ENCODE assay signal across 1 cellular context in the genomic region with DNA sequence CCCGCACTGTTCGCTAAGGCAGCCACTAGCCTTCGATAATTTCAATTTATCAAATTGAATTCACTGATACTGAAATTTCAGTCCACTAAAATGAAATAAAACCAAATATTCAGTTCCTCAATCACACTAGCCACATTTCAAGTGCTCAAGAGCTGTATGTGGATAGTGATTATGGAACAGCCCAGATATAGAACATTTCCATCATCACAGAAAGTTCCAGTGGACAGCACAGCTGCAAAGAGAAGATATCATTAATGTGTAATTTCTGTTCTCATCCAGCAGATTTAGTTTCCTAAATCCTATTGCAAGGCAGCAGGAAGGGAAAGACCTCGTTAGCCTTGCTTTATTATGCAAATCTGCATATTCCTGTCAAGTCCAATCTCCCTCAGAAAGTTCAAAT.
A peak's percentile ranks its signal among the peaks of the same experiment; 100 is the strongest.
TF ChIP-seq lines count a peak whose summit lies in the region.

No MANE protein-coding gene starts in this region.

TF ChIP-seq in K562, 482 proteins besides CTCF, POLR2A, EP300 and RAD21 (continued from another document and continues in another):
- TF ChIP-seq, protein P1, sequence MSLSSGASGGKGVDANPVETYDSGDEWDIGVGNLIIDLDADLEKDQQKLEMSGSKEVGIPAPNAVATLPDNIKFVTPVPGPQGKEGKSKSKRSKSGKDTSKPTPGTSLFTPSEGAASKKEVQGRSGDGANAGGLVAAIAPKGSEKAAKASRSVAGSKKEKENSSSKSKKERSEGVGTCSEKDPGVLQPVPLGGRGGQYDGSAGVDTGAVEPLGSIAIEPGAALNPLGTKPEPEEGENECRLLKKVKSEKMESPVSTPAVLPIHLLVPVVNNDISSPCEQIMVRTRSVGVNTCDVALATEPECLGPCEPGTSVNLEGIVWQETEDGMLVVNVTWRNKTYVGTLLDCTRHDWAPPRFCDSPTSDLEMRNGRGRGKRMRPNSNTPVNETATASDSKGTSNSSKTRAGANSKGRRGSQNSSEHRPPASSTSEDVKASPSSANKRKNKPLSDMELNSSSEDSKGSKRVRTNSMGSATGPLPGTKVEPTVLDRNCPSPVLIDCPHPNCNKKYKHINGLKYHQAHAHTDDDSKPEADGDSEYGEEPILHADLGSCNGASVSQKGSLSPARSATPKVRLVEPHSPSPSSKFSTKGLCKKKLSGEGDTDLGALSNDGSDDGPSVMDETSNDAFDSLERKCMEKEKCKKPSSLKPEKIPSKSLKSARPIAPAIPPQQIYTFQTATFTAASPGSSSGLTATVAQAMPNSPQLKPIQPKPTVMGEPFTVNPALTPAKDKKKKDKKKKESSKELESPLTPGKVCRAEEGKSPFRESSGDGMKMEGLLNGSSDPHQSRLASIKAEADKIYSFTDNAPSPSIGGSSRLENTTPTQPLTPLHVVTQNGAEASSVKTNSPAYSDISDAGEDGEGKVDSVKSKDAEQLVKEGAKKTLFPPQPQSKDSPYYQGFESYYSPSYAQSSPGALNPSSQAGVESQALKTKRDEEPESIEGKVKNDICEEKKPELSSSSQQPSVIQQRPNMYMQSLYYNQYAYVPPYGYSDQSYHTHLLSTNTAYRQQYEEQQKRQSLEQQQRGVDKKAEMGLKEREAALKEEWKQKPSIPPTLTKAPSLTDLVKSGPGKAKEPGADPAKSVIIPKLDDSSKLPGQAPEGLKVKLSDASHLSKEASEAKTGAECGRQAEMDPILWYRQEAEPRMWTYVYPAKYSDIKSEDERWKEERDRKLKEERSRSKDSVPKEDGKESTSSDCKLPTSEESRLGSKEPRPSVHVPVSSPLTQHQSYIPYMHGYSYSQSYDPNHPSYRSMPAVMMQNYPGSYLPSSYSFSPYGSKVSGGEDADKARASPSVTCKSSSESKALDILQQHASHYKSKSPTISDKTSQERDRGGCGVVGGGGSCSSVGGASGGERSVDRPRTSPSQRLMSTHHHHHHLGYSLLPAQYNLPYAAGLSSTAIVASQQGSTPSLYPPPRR (CRISPR knock-in tag; IDR thresholded peaks at IDR 0.05; ENCODE audit: borderline replicate concordance): no peak
- TF ChIP-seq KAT7 (CRISPR knock-in tag; IDR thresholded peaks at IDR 0.05; ENCODE audit: borderline replicate concordance) (no peak), C11orf30 (IDR thresholded peaks at IDR 0.05; ENCODE audit: low read depth) (no peak), ZNF212 (CRISPR knock-in tag; IDR thresholded peaks at IDR 0.05) (no peak), HCFC1 (IDR thresholded peaks at IDR 0.05; ENCODE audit: low read depth, low read length) (no peak), NCOA2 (IDR thresholded peaks at IDR 0.05; ENCODE audit: partially characterized antibody in 2 of 2) (no peak), MTA2 (IDR thresholded peaks at IDR 0.05; ENCODE audit: low read depth) (peak; percentile 85), KDM4B (IDR thresholded peaks at IDR 0.05; ENCODE audit: borderline replicate concordance in 2 of 2, low read depth in 1 of 2) (no peak), NONO (IDR thresholded peaks at IDR 0.05; ENCODE audit: low read depth in 2 of 2, low read length in 1 of 2) (no peak), GABPB1 (CRISPR knock-in tag; IDR thresholded peaks at IDR 0.05) (no peak), PCBP2 (IDR thresholded peaks at IDR 0.05; ENCODE audit: low read depth, low read length, poor library complexity, severe bottlenecking) (no peak), JUN (IDR thresholded peaks at IDR 0.05; ENCODE audit: borderline replicate concordance, low read depth, low read length) (no peak), JUN (CRISPR knock-in tag; IDR thresholded peaks at IDR 0.05; ENCODE audit: borderline replicate concordance) (no peak), FOXM1 (IDR thresholded peaks at IDR 0.05; ENCODE audit: low read depth) (peak; percentile 23; the same call in 1 of the 2 replicates), FOXM1 (CRISPR knock-in tag; IDR thresholded peaks at IDR 0.05; ENCODE audit: low read depth) (no peak), YBX1 (IDR thresholded peaks at IDR 0.05) (no peak), ARID1B (IDR thresholded peaks at IDR 0.05) (peak; percentile 86), ZNF589 (CRISPR knock-in tag; IDR thresholded peaks at IDR 0.05; ENCODE audit: low read depth) (no peak), MECOM (CRISPR knock-in tag; IDR thresholded peaks at IDR 0.05) (no peak), ZNF174 (CRISPR knock-in tag; IDR thresholded peaks at IDR 0.05) (no peak), ZNF311 (CRISPR knock-in tag; IDR thresholded peaks at IDR 0.05) (no peak), STAG1 (CRISPR knock-in tag; IDR thresholded peaks at IDR 0.05; ENCODE audit: borderline replicate concordance) (no peak), GATAD2A (IDR thresholded peaks at IDR 0.05) (no peak), BCOR (IDR thresholded peaks at IDR 0.05) (no peak), ZNF551 (CRISPR knock-in tag; IDR thresholded peaks at IDR 0.05) (no peak), ELF2 (CRISPR knock-in tag; IDR thresholded peaks at IDR 0.05) (no peak), POLR3A (IDR thresholded peaks at IDR 0.05; ENCODE audit: borderline replicate concordance, extremely low read depth, insufficient read depth, insufficient read length) (no peak), ZNF316 (IDR thresholded peaks at IDR 0.05) (no peak), CTBP1 (IDR thresholded peaks at IDR 0.05; ENCODE audit: borderline replicate concordance) (no peak)
- TF ChIP-seq, protein P2, sequence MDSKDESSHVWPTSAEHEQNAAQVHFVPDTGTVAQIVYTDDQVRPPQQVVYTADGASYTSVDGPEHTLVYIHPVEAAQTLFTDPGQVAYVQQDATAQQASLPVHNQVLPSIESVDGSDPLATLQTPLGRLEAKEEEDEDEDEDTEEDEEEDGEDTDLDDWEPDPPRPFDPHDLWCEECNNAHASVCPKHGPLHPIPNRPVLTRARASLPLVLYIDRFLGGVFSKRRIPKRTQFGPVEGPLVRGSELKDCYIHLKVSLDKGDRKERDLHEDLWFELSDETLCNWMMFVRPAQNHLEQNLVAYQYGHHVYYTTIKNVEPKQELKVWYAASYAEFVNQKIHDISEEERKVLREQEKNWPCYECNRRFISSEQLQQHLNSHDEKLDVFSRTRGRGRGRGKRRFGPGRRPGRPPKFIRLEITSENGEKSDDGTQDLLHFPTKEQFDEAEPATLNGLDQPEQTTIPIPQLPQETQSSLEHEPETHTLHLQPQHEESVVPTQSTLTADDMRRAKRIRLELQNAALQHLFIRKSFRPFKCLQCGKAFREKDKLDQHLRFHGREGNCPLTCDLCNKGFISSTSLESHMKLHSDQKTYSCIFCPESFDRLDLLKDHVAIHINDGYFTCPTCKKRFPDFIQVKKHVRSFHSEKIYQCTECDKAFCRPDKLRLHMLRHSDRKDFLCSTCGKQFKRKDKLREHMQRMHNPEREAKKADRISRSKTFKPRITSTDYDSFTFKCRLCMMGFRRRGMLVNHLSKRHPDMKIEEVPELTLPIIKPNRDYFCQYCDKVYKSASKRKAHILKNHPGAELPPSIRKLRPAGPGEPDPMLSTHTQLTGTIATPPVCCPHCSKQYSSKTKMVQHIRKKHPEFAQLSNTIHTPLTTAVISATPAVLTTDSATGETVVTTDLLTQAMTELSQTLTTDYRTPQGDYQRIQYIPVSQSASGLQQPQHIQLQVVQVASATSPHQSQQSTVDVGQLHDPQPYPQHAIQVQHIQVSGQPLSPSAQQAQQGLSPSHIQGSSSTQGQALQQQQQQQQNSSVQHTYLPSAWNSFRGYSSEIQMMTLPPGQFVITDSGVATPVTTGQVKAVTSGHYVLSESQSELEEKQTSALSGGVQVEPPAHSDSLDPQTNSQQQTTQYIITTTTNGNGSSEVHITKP (IDR thresholded peaks at IDR 0.05; ENCODE audit: partially characterized antibody): no peak
- TF ChIP-seq, protein P3, sequence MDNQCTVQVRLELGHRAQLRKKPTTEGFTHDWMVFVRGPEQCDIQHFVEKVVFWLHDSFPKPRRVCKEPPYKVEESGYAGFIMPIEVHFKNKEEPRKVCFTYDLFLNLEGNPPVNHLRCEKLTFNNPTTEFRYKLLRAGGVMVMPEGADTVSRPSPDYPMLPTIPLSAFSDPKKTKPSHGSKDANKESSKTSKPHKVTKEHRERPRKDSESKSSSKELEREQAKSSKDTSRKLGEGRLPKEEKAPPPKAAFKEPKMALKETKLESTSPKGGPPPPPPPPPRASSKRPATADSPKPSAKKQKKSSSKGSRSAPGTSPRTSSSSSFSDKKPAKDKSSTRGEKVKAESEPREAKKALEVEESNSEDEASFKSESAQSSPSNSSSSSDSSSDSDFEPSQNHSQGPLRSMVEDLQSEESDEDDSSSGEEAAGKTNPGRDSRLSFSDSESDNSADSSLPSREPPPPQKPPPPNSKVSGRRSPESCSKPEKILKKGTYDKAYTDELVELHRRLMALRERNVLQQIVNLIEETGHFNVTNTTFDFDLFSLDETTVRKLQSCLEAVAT (IDR thresholded peaks at IDR 0.05): no peak
- TF ChIP-seq, protein P4, sequence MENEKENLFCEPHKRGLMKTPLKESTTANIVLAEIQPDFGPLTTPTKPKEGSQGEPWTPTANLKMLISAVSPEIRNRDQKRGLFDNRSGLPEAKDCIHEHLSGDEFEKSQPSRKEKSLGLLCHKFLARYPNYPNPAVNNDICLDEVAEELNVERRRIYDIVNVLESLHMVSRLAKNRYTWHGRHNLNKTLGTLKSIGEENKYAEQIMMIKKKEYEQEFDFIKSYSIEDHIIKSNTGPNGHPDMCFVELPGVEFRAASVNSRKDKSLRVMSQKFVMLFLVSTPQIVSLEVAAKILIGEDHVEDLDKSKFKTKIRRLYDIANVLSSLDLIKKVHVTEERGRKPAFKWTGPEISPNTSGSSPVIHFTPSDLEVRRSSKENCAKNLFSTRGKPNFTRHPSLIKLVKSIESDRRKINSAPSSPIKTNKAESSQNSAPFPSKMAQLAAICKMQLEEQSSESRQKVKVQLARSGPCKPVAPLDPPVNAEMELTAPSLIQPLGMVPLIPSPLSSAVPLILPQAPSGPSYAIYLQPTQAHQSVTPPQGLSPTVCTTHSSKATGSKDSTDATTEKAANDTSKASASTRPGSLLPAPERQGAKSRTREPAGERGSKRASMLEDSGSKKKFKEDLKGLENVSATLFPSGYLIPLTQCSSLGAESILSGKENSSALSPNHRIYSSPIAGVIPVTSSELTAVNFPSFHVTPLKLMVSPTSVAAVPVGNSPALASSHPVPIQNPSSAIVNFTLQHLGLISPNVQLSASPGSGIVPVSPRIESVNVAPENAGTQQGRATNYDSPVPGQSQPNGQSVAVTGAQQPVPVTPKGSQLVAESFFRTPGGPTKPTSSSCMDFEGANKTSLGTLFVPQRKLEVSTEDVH (IDR thresholded peaks at IDR 0.05; ENCODE audit: low read depth, partially characterized antibody): no peak
- TF ChIP-seq, protein P5, sequence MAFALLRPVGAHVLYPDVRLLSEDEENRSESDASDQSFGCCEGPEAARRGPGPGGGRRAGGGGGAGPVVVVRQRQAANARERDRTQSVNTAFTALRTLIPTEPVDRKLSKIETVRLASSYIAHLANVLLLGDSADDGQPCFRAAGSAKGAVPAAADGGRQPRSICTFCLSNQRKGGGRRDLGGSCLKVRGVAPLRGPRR (CRISPR knock-in tag; IDR thresholded peaks at IDR 0.05): no peak
- TF ChIP-seq, protein P6, sequence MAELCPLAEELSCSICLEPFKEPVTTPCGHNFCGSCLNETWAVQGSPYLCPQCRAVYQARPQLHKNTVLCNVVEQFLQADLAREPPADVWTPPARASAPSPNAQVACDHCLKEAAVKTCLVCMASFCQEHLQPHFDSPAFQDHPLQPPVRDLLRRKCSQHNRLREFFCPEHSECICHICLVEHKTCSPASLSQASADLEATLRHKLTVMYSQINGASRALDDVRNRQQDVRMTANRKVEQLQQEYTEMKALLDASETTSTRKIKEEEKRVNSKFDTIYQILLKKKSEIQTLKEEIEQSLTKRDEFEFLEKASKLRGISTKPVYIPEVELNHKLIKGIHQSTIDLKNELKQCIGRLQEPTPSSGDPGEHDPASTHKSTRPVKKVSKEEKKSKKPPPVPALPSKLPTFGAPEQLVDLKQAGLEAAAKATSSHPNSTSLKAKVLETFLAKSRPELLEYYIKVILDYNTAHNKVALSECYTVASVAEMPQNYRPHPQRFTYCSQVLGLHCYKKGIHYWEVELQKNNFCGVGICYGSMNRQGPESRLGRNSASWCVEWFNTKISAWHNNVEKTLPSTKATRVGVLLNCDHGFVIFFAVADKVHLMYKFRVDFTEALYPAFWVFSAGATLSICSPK (IDR thresholded peaks at IDR 0.05; ENCODE audit: borderline replicate concordance): no peak
- TF ChIP-seq, protein P7, sequence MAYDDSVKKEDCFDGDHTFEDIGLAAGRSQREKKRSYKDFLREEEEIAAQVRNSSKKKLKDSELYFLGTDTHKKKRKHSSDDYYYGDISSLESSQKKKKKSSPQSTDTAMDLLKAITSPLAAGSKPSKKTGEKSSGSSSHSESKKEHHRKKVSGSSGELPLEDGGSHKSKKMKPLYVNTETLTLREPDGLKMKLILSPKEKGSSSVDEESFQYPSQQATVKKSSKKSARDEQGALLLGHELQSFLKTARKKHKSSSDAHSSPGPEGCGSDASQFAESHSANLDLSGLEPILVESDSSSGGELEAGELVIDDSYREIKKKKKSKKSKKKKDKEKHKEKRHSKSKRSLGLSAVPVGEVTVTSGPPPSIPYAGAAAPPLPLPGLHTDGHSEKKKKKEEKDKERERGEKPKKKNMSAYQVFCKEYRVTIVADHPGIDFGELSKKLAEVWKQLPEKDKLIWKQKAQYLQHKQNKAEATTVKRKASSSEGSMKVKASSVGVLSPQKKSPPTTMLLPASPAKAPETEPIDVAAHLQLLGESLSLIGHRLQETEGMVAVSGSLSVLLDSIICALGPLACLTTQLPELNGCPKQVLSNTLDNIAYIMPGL (CRISPR knock-in tag; IDR thresholded peaks at IDR 0.05): no peak
- TF ChIP-seq, protein P8, sequence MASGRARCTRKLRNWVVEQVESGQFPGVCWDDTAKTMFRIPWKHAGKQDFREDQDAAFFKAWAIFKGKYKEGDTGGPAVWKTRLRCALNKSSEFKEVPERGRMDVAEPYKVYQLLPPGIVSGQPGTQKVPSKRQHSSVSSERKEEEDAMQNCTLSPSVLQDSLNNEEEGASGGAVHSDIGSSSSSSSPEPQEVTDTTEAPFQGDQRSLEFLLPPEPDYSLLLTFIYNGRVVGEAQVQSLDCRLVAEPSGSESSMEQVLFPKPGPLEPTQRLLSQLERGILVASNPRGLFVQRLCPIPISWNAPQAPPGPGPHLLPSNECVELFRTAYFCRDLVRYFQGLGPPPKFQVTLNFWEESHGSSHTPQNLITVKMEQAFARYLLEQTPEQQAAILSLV (tag; IDR thresholded peaks at IDR 0.05): no peak
